In genomic region chr5:61162010-61162831, GRCh38 we compare ENCODE assay signal across 8 cellular contexts. TPM values are rescaled to one million over a fixed set of nuclear protein-coding genes. Genes with fewer than 3 reads are reported as not detected.
DNase-seq lines count a peak whose midpoint lies in the region; ATAC-seq, FAIRE-seq and TF ChIP-seq lines count a peak whose summit lies in the region.

Gene SMIM15, minus strand, starts transcription at chr5:61162468. Its CDS starts 2,297 bp downstream, at chr5:61160171.

- peak within 1 kb of the TSS; percentile 76 for H3K4me3 ChIP-seq in left ventricle myocardium inferior
- peak within 1 kb of the TSS; percentile 84 to 86 for H3K4me3 ChIP-seq in prostate gland

- H3K27ac ChIP-seq in left ventricle myocardium inferior (replicated peaks) (peak within 1 kb of the TSS; percentile 93), prostate gland (peak within 1 kb of the TSS; percentile 95)

- H3K9me3 ChIP-seq in left ventricle myocardium inferior (replicated peaks) = no peaks in the 10 kb centered on the region
- H3K9me3 ChIP-seq in prostate gland = no peaks in the 10 kb centered on the region

- peaks cover 32% of the 10 kb centered on the region for H3K36me3 ChIP-seq in left ventricle myocardium inferior
- no peaks in the 10 kb centered on the region for H3K36me3 ChIP-seq in prostate gland

- FAIRE-seq in GM12891 (lab: Jason Lieb, UNC) = peak; percentile 88

- no peaks in the 10 kb centered on the region for H3K27me3 ChIP-seq in left ventricle myocardium inferior (ENCODE audit: low read depth)
- no peaks in the 10 kb centered on the region for H3K27me3 ChIP-seq in prostate gland (replicated peaks; ENCODE audit: insufficient read depth)

- TF ChIP-seq CTCF in left ventricle myocardium inferior (IDR thresholded peaks at IDR 0.05; ENCODE audit: borderline replicate concordance) (no peak), prostate gland (IDR thresholded peaks at IDR 0.05) (peak in 1 of 4 experiments; percentile 15)

- DNase-seq in GM12891 (ENCODE audit: insufficient read length, low spot score) (peak; percentile 82), NCI-H146 (lab: John Stamatoyannopoulos, UW) (peak; percentile 94), amniotic stem cell (lab: John Stamatoyannopoulos, UW) (peak; percentile 63), left ventricle myocardium inferior (peak; percentile 89), prostate gland (ENCODE audit: low spot score) (peak; percentile 89), ureter (ENCODE audit: low spot score) (peak; percentile 92)

- H3K4me1 ChIP-seq in left ventricle myocardium inferior (peaks cover 54% of the 10 kb centered on the region), prostate gland (replicated peaks) (no peaks in the 10 kb centered on the region)

- ATAC-seq in HG02763 (IDR thresholded peaks at IDR 0.05; ENCODE audit: unreplicated experiment) = peak; percentile 97

- intact Hi-C loops in T-helper 1 cell treated with Interleukin-12 subunit alpha and Interleukin-12 subunit beta and Interleukin-4 antibody, amounts not matched to agents 30 ng/mL and 1 ng/mL, for 36 hours (cut with micrococcal nuclease) = loop anchor here (1.0 to 5.0 kb wide), 9 partner anchors 107 to 1242 kb away; partner anchors contain the start of genes ERCC8, NDUFAF2 and ZSWIM6
- intact Hi-C loops in left ventricle myocardium inferior (cut with micrococcal nuclease) = no loop called here
- intact Hi-C loops in prostate gland (cut with DNase I) = loop anchor here (2.0 to 10.0 kb wide), 2 partner anchors 171 to 473 kb away; partner anchors contain the start of gene ZSWIM6

- peak; percentile 76; the same call in 1 of the 2 replicates for TF ChIP-seq POLR2A in GM12891 (IDR thresholded peaks at IDR 0.05; ENCODE audit: low read depth, low read length)
- peak; percentile 55 for TF ChIP-seq POLR2A in prostate gland (IDR thresholded peaks at IDR 0.05)

- under 1% methylated on average over 67 of the region's 73 CpGs for WGBS in prostate gland

TF ChIP-seq in GM12891, 5 proteins besides CTCF, POLR2A, EP300 and RAD21:
- no peak for TF ChIP-seq PAX5 (IDR thresholded peaks at IDR 0.05; ENCODE audit: insufficient read depth, low read length, severe bottlenecking)
- TF ChIP-seq SPI1 (IDR thresholded peaks at IDR 0.05; ENCODE audit: low read depth, low read length) = peak; percentile 68
- TF ChIP-seq TAF1 (IDR thresholded peaks at IDR 0.05; ENCODE audit: low read depth, low read length) = peak; percentile 69
- TF ChIP-seq POU2F2 (IDR thresholded peaks at IDR 0.05; ENCODE audit: low read depth, low read length) = peak; percentile 70
- peak; percentile 83 for TF ChIP-seq POLR2AphosphoS5 (IDR thresholded peaks at IDR 0.05; ENCODE audit: low read depth, low read length)

RNA-seq across cellular contexts. Expression of gene SMIM15, which starts in this region (rescaled TPM):
- 40.3 TPM for polyA plus RNA-seq in GM12891 (2012; ENCODE audit: low read depth, missing spikeins)
- 50.8 and 53.3 TPM in 2 replicates for total RNA-seq in T-helper 1 cell treated with Interleukin-12 subunit alpha and Interleukin-12 subunit beta and Interleukin-4 antibody, amounts not matched to agents 30 ng/mL and 1 ng/mL, for 36 hours
- total RNA-seq in left ventricle myocardium inferior (23.3 TPM), prostate gland (10 to 100 TPM; 30.0 to 53.1 TPM), ureter (68.9 TPM)

Comparison
In these comparisons a context has a peak if more than half of its experiments do, and no peak if none do; other contexts are left out.
1. Peak in every context shown above with its lines: DNase-seq, ATAC-seq, H3K4me3 ChIP-seq and H3K27ac ChIP-seq.